Comparison of ENCODE assay signal across 17 cellular contexts in genomic region chr5:169735913-169736312, GRCh38.
DNase-seq lines count a peak whose midpoint lies in the region; ATAC-seq, FAIRE-seq and TF ChIP-seq lines count a peak whose summit lies in the region.
"Had no signal": no experiment of that assay in that cellular context is flagged by ENCODE, and none has a peak within 500 bp of the region (broad histone marks: within the 10 kb centered on the region; RNA-seq: fewer than 3 reads in every experiment).

No MANE protein-coding gene starts in this region.

- no peaks in the 10 kb centered on the region for H3K9me1 ChIP-seq in K562 (ENCODE audit: control insufficient read depth, insufficient read depth, low read length)

- no peak for TF ChIP-seq RAD21 in K562 (CRISPR knock-in tag; conservative IDR thresholded peaks at IDR 0.05 in 1 of 2, IDR thresholded peaks at IDR 0.05 in 1 of 2)

- intact Hi-C loops in K562 (cut with micrococcal nuclease): no loop called here

- H3K4me3 ChIP-seq in K562 (no peak overlapping the region), neutrophil (ENCODE audit: low read depth in 1 of 2, low read length in 1 of 2) (no peak overlapping the region), gastroesophageal sphincter (no peak overlapping the region)
- H3K4me3 ChIP-seq: HAP-1 had no signal

- no peaks in the 10 kb centered on the region for H4K20me1 ChIP-seq in K562 (replicated peaks; ENCODE audit: control insufficient read depth, insufficient read depth, low read length)

- H3K27me3 ChIP-seq in K562 (ENCODE audit: control insufficient read depth in 2 of 2, insufficient read depth in 2 of 2, low read length in 2 of 2) (no peaks in the 10 kb centered on the region), neutrophil (no peaks in the 10 kb centered on the region), gastroesophageal sphincter (no peaks in the 10 kb centered on the region)

- ATAC-seq in activated T-cell treated with anti-CD3 and anti-CD28 coated beads, Interleukin-2, amount 50 U/mL, for 72 hours (replicated peaks in 1 of 2): no peak
- ATAC-seq in K562 (peak; percentile 60), gastroesophageal sphincter (no peak)

- H3K4me3 Mint-ChIP-seq in activated T-cell treated with anti-CD3 and anti-CD28 coated beads, Interleukin-2, amount 50 U/mL, for 72 hours: no peak overlapping the region
- H3K4me3 Mint-ChIP-seq in activated T-cell treated with anti-CD3 and anti-CD28 coated beads, Interleukin-2, amount 50 U/mL, for 24 hours: no peak overlapping the region
- H3K4me3 Mint-ChIP-seq: B cell; CD8-positive, alpha-beta memory T cell; HFFc6 had no signal

- TF ChIP-seq POLR2A in K562 (conservative IDR thresholded peaks at IDR 0.05) (no peak), gastroesophageal sphincter (IDR thresholded peaks at IDR 0.05) (no peak)

- no peak for TF ChIP-seq EP300 in K562 (IDR thresholded peaks at IDR 0.05; ENCODE audit: low read length)
- no peak for TF ChIP-seq EP300 in gastroesophageal sphincter (IDR thresholded peaks at IDR 0.05)

- H3K27ac ChIP-seq in K562 (ENCODE audit: extremely low read depth, low read depth, low read length) (no peak overlapping the region), neutrophil (peak overlapping the region; percentile 35), gastroesophageal sphincter (no peak overlapping the region)
- H3K27ac ChIP-seq: HL-60 had no signal

- H3K9me3 ChIP-seq in K562 (replicated peaks; ENCODE audit: control insufficient read depth, insufficient read depth, low read depth, low read length): no peaks in the 10 kb centered on the region
- no peaks in the 10 kb centered on the region for H3K9me3 ChIP-seq in neutrophil
- no peaks in the 10 kb centered on the region for H3K9me3 ChIP-seq in gastroesophageal sphincter
- H3K9me3 ChIP-seq: HAP-1 had no signal

- H2AFZ ChIP-seq in K562 (ENCODE audit: low read depth, low read length): peak overlapping the region; percentile 46; the same call in 1 of the 2 replicates

- no peak for FAIRE-seq in K562 (lab: Jason Lieb, UNC)
- FAIRE-seq: H1 had no signal

- no peaks in the 10 kb centered on the region for H3K27me3 Mint-ChIP-seq in activated T-cell treated with anti-CD3 and anti-CD28 coated beads, Interleukin-2, amount 50 U/mL, for 72 hours (ENCODE audit: low read depth)
- H3K27me3 Mint-ChIP-seq in activated T-cell treated with anti-CD3 and anti-CD28 coated beads, Interleukin-2, amount 50 U/mL, for 24 hours: no peaks in the 10 kb centered on the region
- H3K27me3 Mint-ChIP-seq: B cell; CD8-positive, alpha-beta memory T cell had no signal

- peak overlapping the region; percentile 9 for H3K27ac Mint-ChIP-seq in activated T-cell treated with anti-CD3 and anti-CD28 coated beads, Interleukin-2, amount 50 U/mL, for 72 hours
- H3K27ac Mint-ChIP-seq in activated T-cell treated with anti-CD3 and anti-CD28 coated beads, Interleukin-2, amount 50 U/mL, for 24 hours: no peak overlapping the region
- H3K27ac Mint-ChIP-seq: B cell, HFFc6 had no signal

- no peak overlapping the region for H3K4me2 ChIP-seq in K562 (ENCODE audit: insufficient read depth, low read length)

- WGBS in K562 (ENCODE audit: insufficient coverage, low coverage, missing lambda C conversion rate): 17% methylated on average over 3 of the region's 3 CpGs
- WGBS in gastroesophageal sphincter (ENCODE audit: low coverage in 1 of 2), 2 donors: 80 to 90% methylated on average over 2 to 3 of the region's 3 CpGs

- peaks cover 17% of the 10 kb centered on the region for H3K4me1 Mint-ChIP-seq in activated T-cell treated with anti-CD3 and anti-CD28 coated beads, Interleukin-2, amount 50 U/mL, for 72 hours (ENCODE audit: low read depth)
- H3K4me1 Mint-ChIP-seq in activated T-cell treated with anti-CD3 and anti-CD28 coated beads, Interleukin-2, amount 50 U/mL, for 24 hours (ENCODE audit: low read depth): peaks cover 23% of the 10 kb centered on the region

- CTCF ChIA-PET in K562 (lab: Yijun Ruan, JAX; ENCODE audit: low intra/inter-chr PET ratio): no interaction called here

- H3K9ac ChIP-seq in K562 (ENCODE audit: insufficient read depth in 1 of 2, low read depth in 2 of 2, low read length in 2 of 2): no peak overlapping the region

- DNase-seq in activated T-cell treated with anti-CD3 and anti-CD28 coated beads, Interleukin-2, amount 50 U/mL, for 72 hours: no peak
- DNase-seq in activated T-cell treated with anti-CD3 and anti-CD28 coated beads, Interleukin-2, amount 50 U/mL, for 24 hours: no peak
- DNase-seq in K562 (ENCODE audit: extremely low read depth in 1 of 4, low spot score in 3 of 4) (peak in 1 of 4 experiments; percentile 24), putamen (ENCODE audit: low spot score) (no peak), NCI-H2196 (lab: John Stamatoyannopoulos, UW; ENCODE audit: unreplicated experiment) (no peak)
- DNase-seq: ACHN; Caco-2; CD8-positive, alpha-beta memory T cell; DND-41; GDM1; HFFc6 had no signal

- BruUV-seq in K562 (replicated peaks; lab: Mats Ljungman, UMichigan): no TSS peak

- H3K4me1 ChIP-seq in K562 (replicated peaks in 1 of 2; ENCODE audit: control insufficient read depth in 2 of 2, insufficient read depth in 2 of 2, low read length in 2 of 2) (no peaks in the 10 kb centered on the region), neutrophil (ENCODE audit: control insufficient read depth in 1 of 2, insufficient read depth in 1 of 2, low read depth in 1 of 2, low read length in 1 of 2) (peaks cover 28 to 33% of the 10 kb centered on the region in 2 experiments), gastroesophageal sphincter (no peaks in the 10 kb centered on the region)
- H3K4me1 ChIP-seq: Caco-2, HAP-1 had no signal

- H3K36me3 ChIP-seq in K562 (ENCODE audit: control insufficient read depth, insufficient read depth, low read length): no peaks in the 10 kb centered on the region
- peaks cover 58% of the 10 kb centered on the region for H3K36me3 ChIP-seq in neutrophil
- H3K36me3 ChIP-seq in gastroesophageal sphincter: no peaks in the 10 kb centered on the region
- H3K36me3 ChIP-seq: HAP-1 had no signal

- H3K36me3 Mint-ChIP-seq in activated T-cell treated with anti-CD3 and anti-CD28 coated beads, Interleukin-2, amount 50 U/mL, for 72 hours (ENCODE audit: insufficient read depth in 2 of 2): peaks cover 25 to 46% of the 10 kb centered on the region in 2 donors
- peaks cover 96% of the 10 kb centered on the region for H3K36me3 Mint-ChIP-seq in activated T-cell treated with anti-CD3 and anti-CD28 coated beads, Interleukin-2, amount 50 U/mL, for 24 hours (ENCODE audit: low read depth)

- in situ Hi-C loops in K562 (cut with MboI): no loop called here

- no peaks in the 10 kb centered on the region for H3K9me3 Mint-ChIP-seq in activated T-cell treated with anti-CD3 and anti-CD28 coated beads, Interleukin-2, amount 50 U/mL, for 72 hours
- no peaks in the 10 kb centered on the region for H3K9me3 Mint-ChIP-seq in activated T-cell treated with anti-CD3 and anti-CD28 coated beads, Interleukin-2, amount 50 U/mL, for 24 hours
- H3K9me3 Mint-ChIP-seq: CD8-positive, alpha-beta memory T cell; HFFc6 had no signal

- TF ChIP-seq CTCF in K562 (IDR thresholded peaks at IDR 0.05 in 2 of 3, conservative IDR thresholded peaks at IDR 0.05 in 1 of 3; ENCODE audit: insufficient read depth in 2 of 3, low read depth in 1 of 3, low read length in 3 of 3) (no peak), neutrophil (IDR thresholded peaks at IDR 0.05) (no peak), gastroesophageal sphincter (IDR thresholded peaks at IDR 0.05) (no peak)

- H3K79me2 ChIP-seq in K562 (ENCODE audit: control insufficient read depth, insufficient read depth, low read length): no peaks in the 10 kb centered on the region

- POLR2A ChIA-PET in K562 (lab: Yijun Ruan, JAX): no interaction called here

TF ChIP-seq in K562, 482 proteins besides CTCF, POLR2A, EP300 and RAD21:
- TF ChIP-seq PKNOX1 (IDR thresholded peaks at IDR 0.05): peak; percentile 90
- TF ChIP-seq ZNF408 (CRISPR knock-in tag; IDR thresholded peaks at IDR 0.05; ENCODE audit: low read depth): no peak
- TF ChIP-seq ATF3 (IDR thresholded peaks at IDR 0.05): no peak
- TF ChIP-seq ATF3 (CRISPR knock-in tag; conservative IDR thresholded peaks at IDR 0.05): no peak
- peak; percentile 72; the same call in 1 of the 2 replicates for TF ChIP-seq ZNF444 (CRISPR knock-in tag; IDR thresholded peaks at IDR 0.05)
- TF ChIP-seq MEIS2 (IDR thresholded peaks at IDR 0.05; ENCODE audit: partially characterized antibody): peak; percentile 88
- TF ChIP-seq SRSF7 (optimal IDR thresholded peaks at IDR 0.05; ENCODE audit: low read depth, low read length): no peak
- TF ChIP-seq ZNF324 (CRISPR knock-in tag; IDR thresholded peaks at IDR 0.05): no peak
- no peak for TF ChIP-seq SMAD4 (CRISPR knock-in tag; conservative IDR thresholded peaks at IDR 0.05)
